ENCODE assay signal across 11 cellular contexts in the genomic region with DNA sequence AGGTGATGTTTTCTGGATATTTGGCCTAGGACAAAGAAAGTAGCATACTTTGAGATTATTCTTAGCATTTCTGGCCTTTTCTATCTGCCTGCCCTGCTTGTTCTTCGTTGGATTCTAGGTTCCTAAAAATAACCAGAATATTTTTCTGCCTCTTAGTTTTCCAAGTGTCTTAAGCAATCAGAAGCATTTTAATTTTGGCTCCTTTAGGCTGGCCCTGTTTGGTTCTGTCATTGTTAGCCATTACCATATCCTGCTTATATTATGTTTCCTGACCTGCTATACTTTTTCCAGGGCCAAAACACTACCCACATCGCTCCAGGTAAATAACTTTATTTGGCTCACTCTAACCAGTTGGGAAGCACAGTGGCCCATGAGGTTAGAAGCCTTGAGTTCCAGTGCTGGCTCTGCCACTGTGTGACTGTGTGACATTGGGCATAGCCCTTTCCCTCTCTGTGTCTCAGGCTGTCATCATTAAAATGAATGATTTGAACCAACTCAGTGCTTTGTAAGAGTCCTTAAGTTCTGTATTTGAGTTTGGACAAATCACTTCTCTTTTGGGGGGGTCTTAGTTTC.
DNase-seq lines count a peak whose midpoint lies in the region; ATAC-seq, FAIRE-seq and TF ChIP-seq lines count a peak whose summit lies in the region.
"Had no signal": no experiment of that assay in that cellular context is flagged by ENCODE, and none has a peak within 500 bp of the region (broad histone marks: within the 10 kb centered on the region; RNA-seq: fewer than 3 reads in every experiment).

No MANE protein-coding gene starts in this region.

- TF ChIP-seq CTCF in Peyer's patch (IDR thresholded peaks at IDR 0.05) = no peak

- H3K4me1 ChIP-seq in Peyer's patch (peaks cover 0 to 56% (median 35%) of the 10 kb centered on the region in 4 donors), small intestine (ENCODE audit: control insufficient read depth in 2 of 2, insufficient read depth in 1 of 2, low read depth in 1 of 2, low read length in 1 of 2) (peaks cover 0 to 31% of the 10 kb centered on the region in 2 donors), mesendoderm (ENCODE audit: control insufficient read depth, low read depth, low read length) (peaks cover 2% of the 10 kb centered on the region)

- H3K79me1 ChIP-seq in mesendoderm (ENCODE audit: low read length) = no peaks in the 10 kb centered on the region

- H3K4me3 ChIP-seq in Peyer's patch = no peak overlapping the region
- H3K4me3 ChIP-seq in small intestine (ENCODE audit: low read depth in 1 of 2, low read length in 2 of 2) = no peak overlapping the region
- no peak overlapping the region for H3K4me3 ChIP-seq in mesendoderm (ENCODE audit: low read length)
- H3K4me3 ChIP-seq: SK-N-MC had no signal

- WGBS in small intestine, 3 donors = 43 to 87% (median 71%) methylated on average over 2 of the region's 2 CpGs
- no CpG with 5 or more reads among the region's 2 CpGs for WGBS in mesendoderm (ENCODE audit: extremely low coverage, insufficient coverage, low lambda C conversion rate)

- no peaks in the 10 kb centered on the region for H3K36me3 ChIP-seq in Peyer's patch
- peaks cover 0 to 1% of the 10 kb centered on the region in 2 donors for H3K36me3 ChIP-seq in small intestine (ENCODE audit: control insufficient read depth in 2 of 2, insufficient read depth in 2 of 2, low read length in 2 of 2)
- no peaks in the 10 kb centered on the region for H3K36me3 ChIP-seq in mesendoderm (ENCODE audit: control insufficient read depth, insufficient read depth, low read length)

- H3K79me2 ChIP-seq in mesendoderm (ENCODE audit: control insufficient read depth, insufficient read depth, low read length) = no peaks in the 10 kb centered on the region

- intact Hi-C loops in Right ventricle myocardium superior (cut with DNase I) = loop anchor here (10.0 kb wide), 1 partner anchor 92 kb away; a partner anchor contains a TSS

- H4K8ac ChIP-seq in mesendoderm (ENCODE audit: low read depth, low read length) = no peak overlapping the region

- H3K23ac ChIP-seq in mesendoderm (ENCODE audit: low read length) = no peak overlapping the region

- no peak overlapping the region for H4K5ac ChIP-seq in mesendoderm (ENCODE audit: low read length)

- H2AK5ac ChIP-seq in mesendoderm (ENCODE audit: low read length) = no peak overlapping the region

- H3K9ac ChIP-seq in mesendoderm (ENCODE audit: low read length) = no peak overlapping the region

- H2BK5ac ChIP-seq in mesendoderm (ENCODE audit: low read length) = no peak overlapping the region

- peak overlapping the region; percentile 71 to 84 (median 80) for H3K27ac ChIP-seq in Peyer's patch
- H3K27ac ChIP-seq in small intestine (ENCODE audit: low read depth in 1 of 2, low read length in 1 of 2) = peak overlapping the region; percentile 71 to 95
- H3K27ac ChIP-seq in mesendoderm (ENCODE audit: low read depth, low read length) = no peak overlapping the region

- no peak for FAIRE-seq in small intestine (lab: Jason Lieb, UNC)
- FAIRE-seq: G401.6 had no signal

- no peak overlapping the region for H3K18ac ChIP-seq in mesendoderm (ENCODE audit: low read length)

- DNase-seq in Peyer's patch = no peak
- no peak for DNase-seq in Right ventricle myocardium superior
- DNase-seq in small intestine = no peak
- DNase-seq in mesendoderm = no peak
- DNase-seq in NCI-H510A treated with DMSO at 0.1 percent for 48 hours (lab: John Stamatoyannopoulos, UW) = no peak
- DNase-seq in NCI-H2029 treated with DMSO at 0.1 percent for 48 hours (lab: John Stamatoyannopoulos, UW) = no peak
- DNase-seq: NCI-H146 had no signal

- H3K4ac ChIP-seq in mesendoderm (ENCODE audit: low read depth, low read length) = no peak overlapping the region

- H3K56ac ChIP-seq in mesendoderm (ENCODE audit: low read length) = no peak overlapping the region

- ATAC-seq in GM19452 (IDR thresholded peaks at IDR 0.05; ENCODE audit: unreplicated experiment) (peak; percentile 2), Right ventricle myocardium superior (ENCODE audit: poor library complexity) (peak; percentile 48)
- no peak for ATAC-seq in activated CD4-positive, CD25-positive, alpha-beta regulatory T cell treated with anti-CD3 and anti-CD28 coated beads, Interleukin-2, amount 50 U/mL, for 24 hours

- no peak overlapping the region for H2BK120ac ChIP-seq in mesendoderm (ENCODE audit: low read depth, low read length)

- no peak for TF ChIP-seq POLR2A in Peyer's patch (IDR thresholded peaks at IDR 0.05)

- no peak overlapping the region for H2BK15ac ChIP-seq in mesendoderm (replicated peaks; ENCODE audit: low read depth)

- H3K27me3 ChIP-seq in Peyer's patch = no peaks in the 10 kb centered on the region
- no peaks in the 10 kb centered on the region for H3K27me3 ChIP-seq in small intestine (ENCODE audit: control insufficient read depth in 2 of 2, insufficient read depth in 2 of 2, low read length in 2 of 2)
- no peaks in the 10 kb centered on the region for H3K27me3 ChIP-seq in mesendoderm (ENCODE audit: insufficient read depth, low read length, poor library complexity)

- H3K9me3 ChIP-seq in Peyer's patch (no peaks in the 10 kb centered on the region), small intestine (ENCODE audit: control insufficient read depth, low read depth) (no peaks in the 10 kb centered on the region)

- H3K4me2 ChIP-seq in mesendoderm (ENCODE audit: low read length) = no peak overlapping the region

Comparison
In these comparisons a context has a peak if more than half of its experiments do, and no peak if none do; other contexts are left out.
1. ATAC-seq: peak in GM19452 (single experiment) and Right ventricle myocardium superior (single experiment); none in activated CD4-positive, CD25-positive, alpha-beta regulatory T cell treated with anti-CD3 and anti-CD28 coated beads, Interleukin-2, amount 50 U/mL, for 24 hours (0 of 2).